8 cellular contexts compared by ENCODE assay signal in genomic region chr16:88686439-88687253, GRCh38. TPM values are rescaled to one million over a fixed set of nuclear protein-coding genes. Genes with fewer than 3 reads are reported as not detected.
DNase-seq lines count a peak whose midpoint lies in the region; ATAC-seq, FAIRE-seq and TF ChIP-seq lines count a peak whose summit lies in the region.

Gene SNAI3 (minus strand): TSS chr16:88686507. CDS start chr16:88686406, 101 bp downstream.

- H3K27ac Mint-ChIP-seq in activated CD4-positive, alpha-beta T cell treated with anti-CD3 and anti-CD28 coated beads, Interleukin-2, amount 10 ng/mL, durations not matched to agents 24 days and 14 days: peak within 1 kb of the TSS; percentile 37

- H3K4me1 Mint-ChIP-seq in activated CD4-positive, alpha-beta T cell treated with anti-CD3 and anti-CD28 coated beads, Interleukin-2, amount 10 ng/mL, durations not matched to agents 24 days and 14 days: peaks cover 43% of the 10 kb centered on the region

- H3K27ac ChIP-seq in 22Rv1: peak within 1 kb of the TSS; percentile 71

- H3K4me3 Mint-ChIP-seq in activated CD4-positive, alpha-beta T cell treated with anti-CD3 and anti-CD28 coated beads, Interleukin-2, amount 10 ng/mL, durations not matched to agents 24 days and 14 days: peak within 1 kb of the TSS; percentile 83

- DNase-seq in GM18507 (ENCODE audit: extremely low spot score, insufficient read length, low read depth): peak; percentile 84
- peak; percentile 82 for DNase-seq in NCI-H345 (lab: John Stamatoyannopoulos, UW)
- peak; percentile 98 for DNase-seq in activated CD4-positive, alpha-beta T cell treated with anti-CD3 and anti-CD28 coated beads, Interleukin-2, amount 10 ng/mL, durations not matched to agents 24 days and 14 days
- peak; percentile 61 for DNase-seq in dermis blood vessel endothelial cell
- DNase-seq in lung microvascular endothelial cell (ENCODE audit: low read depth in 2 of 2): peak; percentile 45 to 69
- DNase-seq in stimulated activated CD4-positive, alpha-beta T cell treated with anti-CD3 and anti-CD28 coated beads, TNF-alpha, amount 100 ng/mL, for 48 hours (ENCODE audit: low read depth in 3 of 3): peak; percentile 70 to 91 (median 72)

- no peak for TF ChIP-seq CTCF in 22Rv1 (IDR thresholded peaks at IDR 0.05)

- H3K36me3 Mint-ChIP-seq in activated CD4-positive, alpha-beta T cell treated with anti-CD3 and anti-CD28 coated beads, Interleukin-2, amount 10 ng/mL, durations not matched to agents 24 days and 14 days (ENCODE audit: low read depth): peaks cover 3% of the 10 kb centered on the region

- peak; percentile 50 for ATAC-seq in HG03066 (IDR thresholded peaks at IDR 0.05; ENCODE audit: low read depth, unreplicated experiment)

- intact Hi-C loops in activated CD4-positive, alpha-beta T cell treated with anti-CD3 and anti-CD28 coated beads, Interleukin-2, amount 10 ng/mL, durations not matched to agents 24 days and 14 days (cut with micrococcal nuclease): loop anchor here (1.0 kb wide), 2 partner anchors 17 to 23 kb away; partner anchors contain the start of gene MVD

- peak; percentile 81 for FAIRE-seq in GM18507 (lab: Jason Lieb, UNC)

- H3K9me3 Mint-ChIP-seq in activated CD4-positive, alpha-beta T cell treated with anti-CD3 and anti-CD28 coated beads, Interleukin-2, amount 10 ng/mL, durations not matched to agents 24 days and 14 days: no peaks in the 10 kb centered on the region

- no peaks in the 10 kb centered on the region for H3K27me3 Mint-ChIP-seq in activated CD4-positive, alpha-beta T cell treated with anti-CD3 and anti-CD28 coated beads, Interleukin-2, amount 10 ng/mL, durations not matched to agents 24 days and 14 days

RNA-seq across cellular contexts. Expression of gene SNAI3, which starts in this region (rescaled TPM):
- total RNA-seq in activated CD4-positive, alpha-beta T cell treated with anti-CD3 and anti-CD28 coated beads, Interleukin-2, amount 10 ng/mL, durations not matched to agents 24 days and 14 days: 3.0 and 3.3 TPM in 2 replicates
- total RNA-seq in dermis blood vessel endothelial cell (0.09 TPM in 1 of 2 replicates, not detected in the other), lung microvascular endothelial cell (under 0.01 and 0.22 TPM in 2 replicates)

Comparison
In these comparisons a context has a peak if more than half of its experiments do, and no peak if none do; other contexts are left out.
1. Peak in every context shown above with its lines: DNase-seq, ATAC-seq and H3K27ac ChIP-seq.
2. Peak in DNase-seq in dermis blood vessel endothelial cell; RNA of the gene not detected or under 1 TPM.
3. Peak in DNase-seq in lung microvascular endothelial cell; RNA of the gene not detected or under 1 TPM.